ENCODE assay signal across 20 cellular contexts in the genomic region with DNA sequence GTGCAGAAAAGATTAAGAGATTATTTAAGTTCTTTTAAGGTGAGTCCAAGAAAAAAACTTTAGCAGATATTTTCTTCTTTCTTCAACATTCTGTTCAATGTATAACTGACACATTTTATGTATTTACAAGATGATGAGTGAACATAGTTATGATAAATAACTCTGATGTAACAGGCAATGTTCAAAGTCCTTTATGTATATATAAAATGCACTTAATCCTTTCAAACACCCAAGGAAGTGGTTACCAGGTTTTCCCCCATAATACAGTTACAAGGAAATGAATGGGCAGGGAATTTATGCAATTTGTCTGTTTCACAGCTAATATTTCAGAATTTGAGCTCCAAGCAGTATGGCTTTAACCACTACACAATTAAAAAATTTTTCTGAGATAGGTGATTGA. TPM values are rescaled to one million over a fixed set of nuclear protein-coding genes. Genes with fewer than 3 reads are reported as not detected.
DNase-seq lines count a peak whose midpoint lies in the region; ATAC-seq, FAIRE-seq and TF ChIP-seq lines count a peak whose summit lies in the region.
"Had no signal": no experiment of that assay in that cellular context is flagged by ENCODE, and none has a peak within 500 bp of the region (broad histone marks: within the 10 kb centered on the region; RNA-seq: fewer than 3 reads in every experiment).

No MANE protein-coding gene starts in this region.

- H3K79me2 ChIP-seq in DND-41 (ENCODE audit: insufficient read depth, low read length) = no peaks in the 10 kb centered on the region

- CTCF ChIA-PET in A549 (lab: Yijun Ruan, JAX) = interaction anchor here (1.0 to 1.3 kb wide), 2 partner anchors 8 to 32 kb away, joined by 3 read pairs; a partner anchor contains a TSS

- H3K36me3 ChIP-seq in DND-41 (ENCODE audit: insufficient read depth, low read length) = no peaks in the 10 kb centered on the region
- no peaks in the 10 kb centered on the region; the same call in 1 of the 2 replicates for H3K36me3 ChIP-seq in RWPE2 (ENCODE audit: low read depth)
- H3K36me3 ChIP-seq in ovary = no peaks in the 10 kb centered on the region
- H3K36me3 ChIP-seq: BE2C had no signal

- TF ChIP-seq POLR2A in A549 (IDR thresholded peaks at IDR 0.05; ENCODE audit: low read length) (no peak), ovary (IDR thresholded peaks at IDR 0.05) (no peak)

- H3K27ac ChIP-seq in A549 (peak overlapping the region; percentile 41 to 49; a peak in 3 of 6 replicates), DND-41 (ENCODE audit: low read length) (no peak overlapping the region), RWPE2 (ENCODE audit: poor library complexity, severe bottlenecking) (peak overlapping the region; percentile 90), ovary (no peak overlapping the region)
- H3K27ac ChIP-seq: 22Rv1 had no signal

- TF ChIP-seq CTCF in A549 (IDR thresholded peaks at IDR 0.05) (no peak), DND-41 (IDR thresholded peaks at IDR 0.05; ENCODE audit: borderline replicate concordance, extremely low read depth, low read length, poor library complexity, severe bottlenecking) (no peak), RWPE2 (IDR thresholded peaks at IDR 0.05; ENCODE audit: poor library complexity, severe bottlenecking) (no peak), ovary (IDR thresholded peaks at IDR 0.05) (no peak)

- H3K4me1 ChIP-seq in A549 (peaks cover 53% of the 10 kb centered on the region), DND-41 (ENCODE audit: insufficient read depth, low read length) (peaks cover 10% of the 10 kb centered on the region), RWPE2 (ENCODE audit: insufficient read depth, poor library complexity, severe bottlenecking) (peaks cover 43% of the 10 kb centered on the region), ovary (ENCODE audit: insufficient read depth) (no peaks in the 10 kb centered on the region)
- H3K4me1 ChIP-seq: BE2C had no signal

- TF ChIP-seq EP300 in A549 (IDR thresholded peaks at IDR 0.05) (no peak), ovary (IDR thresholded peaks at IDR 0.05) (no peak)

- peaks cover 10% of the 10 kb centered on the region; the same call in 1 of the 3 replicates for H3K9me3 ChIP-seq in A549
- H3K9me3 ChIP-seq in DND-41 (ENCODE audit: insufficient read depth, low read length, severe bottlenecking) = no peaks in the 10 kb centered on the region
- H3K9me3 ChIP-seq in RWPE2 (ENCODE audit: severe bottlenecking) = peaks cover 2% of the 10 kb centered on the region
- H3K9me3 ChIP-seq in ovary = no peaks in the 10 kb centered on the region
- H3K9me3 ChIP-seq: BE2C had no signal

- intact Hi-C loops in left colon (cut with DNase I, micrococcal nuclease) = no loop called here
- intact Hi-C loops in ovary (cut with DNase I) = no loop called here

- H3K4me3 ChIP-seq in A549 = no peak overlapping the region
- no peak overlapping the region for H3K4me3 ChIP-seq in DND-41 (ENCODE audit: low read depth in 1 of 2, low read length in 2 of 2)
- H3K4me3 ChIP-seq in RWPE2 (ENCODE audit: severe bottlenecking) = no peak overlapping the region
- H3K4me3 ChIP-seq in ovary = no peak overlapping the region

- H3K4me2 ChIP-seq in A549 = peak overlapping the region; percentile 40; the same call in 2 of the 3 replicates
- no peak overlapping the region for H3K4me2 ChIP-seq in DND-41 (ENCODE audit: insufficient read depth, low read length)

- no peak overlapping the region for H3K9ac ChIP-seq in DND-41 (ENCODE audit: low read depth, low read length)

- no peaks in the 10 kb centered on the region for H4K20me1 ChIP-seq in DND-41 (ENCODE audit: insufficient read depth, low read length)

- H2AFZ ChIP-seq in DND-41 (ENCODE audit: low read depth, low read length) = no peak overlapping the region

- no peak for FAIRE-seq in A549 (lab: Jason Lieb, UNC)
- FAIRE-seq: D721Med had no signal

- H3K27me3 ChIP-seq in DND-41 (ENCODE audit: insufficient read depth, low read length, poor library complexity) (no peaks in the 10 kb centered on the region), RWPE2 (ENCODE audit: insufficient read depth, poor library complexity, severe bottlenecking) (no peaks in the 10 kb centered on the region), ovary (no peaks in the 10 kb centered on the region)

- DNase-seq in A549 (ENCODE audit: low read depth in 1 of 2, low spot score in 1 of 2) (no peak), DND-41 (no peak), RWPE2 (ENCODE audit: low spot score) (no peak), left colon (no peak), ovary (no peak)
- no peak for DNase-seq in stimulated activated CD4-positive, alpha-beta T cell treated with anti-CD3 and anti-CD28 coated beads, Interleukin-1b, Interleukin-23, amount 100 ng/mL, for 48 hours
- no peak for DNase-seq in stimulated activated CD4-positive, alpha-beta T cell treated with anti-CD3 and anti-CD28 coated beads, Interleukin-2, amount 100 ng/mL, for 24 hours
- DNase-seq: BE2C; C1 segment of cervical spinal cord; CD4-positive, CD25-positive, alpha-beta regulatory T cell; CD8-positive, alpha-beta memory T cell; COR-L47; GF-D8; GOT3; H7 had no signal

- no peak for TF ChIP-seq RAD21 in A549 (conservative IDR thresholded peaks at IDR 0.05 in 1 of 2, IDR thresholded peaks at IDR 0.05 in 1 of 2)

- POLR2A ChIA-PET in A549 (lab: Yijun Ruan, JAX) = no interaction called here

- ATAC-seq in A549 (no peak), DND-41 (ENCODE audit: insufficient read depth, low read depth) (0 out of 3 replicates have a peak, but pooled peaks have one; percentile 27), RWPE2 (ENCODE audit: low read depth) (no peak), left colon (peak; percentile 54), HG02588 (IDR thresholded peaks at IDR 0.05; ENCODE audit: unreplicated experiment) (no peak)

TF ChIP-seq in A549, 52 proteins besides CTCF, POLR2A, EP300 and RAD21 (continues in another document):
- TF ChIP-seq SREBF2 (IDR thresholded peaks at IDR 0.05) = no peak
- TF ChIP-seq FOXS1 (CRISPR knock-in tag; IDR thresholded peaks at IDR 0.05) = no peak
- TF ChIP-seq ZC3H11A (IDR thresholded peaks at IDR 0.05) = no peak
- TF ChIP-seq CBX8 (IDR thresholded peaks at IDR 0.05) = no peak
- TF ChIP-seq TP53 (CRISPR knock-in tag; IDR thresholded peaks at IDR 0.05) = no peak
- TF ChIP-seq JUN (IDR thresholded peaks at IDR 0.05) = no peak
- no peak for TF ChIP-seq HEYL (CRISPR knock-in tag; IDR thresholded peaks at IDR 0.05)
- TF ChIP-seq EHF (CRISPR knock-in tag; IDR thresholded peaks at IDR 0.05) = no peak
- TF ChIP-seq, protein P1, sequence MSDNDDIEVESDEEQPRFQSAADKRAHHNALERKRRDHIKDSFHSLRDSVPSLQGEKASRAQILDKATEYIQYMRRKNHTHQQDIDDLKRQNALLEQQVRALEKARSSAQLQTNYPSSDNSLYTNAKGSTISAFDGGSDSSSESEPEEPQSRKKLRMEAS (IDR thresholded peaks at IDR 0.05) = no peak
- TF ChIP-seq SMC3 (IDR thresholded peaks at IDR 0.05) = no peak
- TF ChIP-seq, protein P2, sequence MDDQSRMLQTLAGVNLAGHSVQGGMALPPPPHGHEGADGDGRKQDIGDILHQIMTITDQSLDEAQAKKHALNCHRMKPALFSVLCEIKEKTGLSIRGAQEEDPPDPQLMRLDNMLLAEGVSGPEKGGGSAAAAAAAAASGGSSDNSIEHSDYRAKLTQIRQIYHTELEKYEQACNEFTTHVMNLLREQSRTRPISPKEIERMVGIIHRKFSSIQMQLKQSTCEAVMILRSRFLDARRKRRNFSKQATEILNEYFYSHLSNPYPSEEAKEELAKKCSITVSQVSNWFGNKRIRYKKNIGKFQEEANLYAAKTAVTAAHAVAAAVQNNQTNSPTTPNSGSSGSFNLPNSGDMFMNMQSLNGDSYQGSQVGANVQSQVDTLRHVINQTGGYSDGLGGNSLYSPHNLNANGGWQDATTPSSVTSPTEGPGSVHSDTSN (IDR thresholded peaks at IDR 0.05) = no peak

RNA-seq across cellular contexts. Expression of a gene that starts 8.2 kb away (rescaled TPM):
- polyA plus RNA-seq in A549 (2011; rRNA removed) (14.9 and 17.9 TPM in 2 replicates), A549 (2017; fragmentation: RNase III; extraction: RNeasy Plus Mini Kit Qiagen cat#74134 plus additional on column Dnase treatment) (5.1 to 5.5 TPM (median 5.2 TPM) in 3 replicates), ovary (1 to 10 TPM in 1 of 2 donors, under 1 TPM in 1; 0.72 to 1.1 TPM)
- 16.5 and 19.9 TPM in 2 replicates for polyA plus RNA-seq in A549 (2012; cell fraction: cytosol; rRNA removed)
- polyA plus RNA-seq in A549 (2012; cell fraction: nucleus; rRNA removed) = 19.9 and 29.2 TPM in 2 replicates
- polyA minus RNA-seq in A549 (2011; rRNA and poly(A)+ RNA removed) = 7.2 and 7.9 TPM in 2 replicates
- total RNA-seq in left colon (10 to 100 TPM in 1 of 2 donors, 1 to 10 TPM in 1; 3.5 to 20.8 TPM), ovary (10 to 100 TPM in 1 of 7 donors, 1 to 10 TPM in 1, under 1 TPM in 5; 0.25 to 17.5 (median 0.54) TPM)
- total RNA-seq: CD4-positive, CD25-positive, alpha-beta regulatory T cell; CD8-positive, alpha-beta memory T cell had no signal
- polyA plus RNA-seq: CD4-positive, CD25-positive, alpha-beta regulatory T cell; CD8-positive, alpha-beta memory T cell had no signal

RNA-seq across cellular contexts. Expression of a gene that starts 31.8 kb away (rescaled TPM):
- polyA plus RNA-seq in A549 (2011; rRNA removed) = 116 and 195 TPM in 2 replicates
- polyA plus RNA-seq in A549 (2012; cell fraction: cytosol; rRNA removed) = 38.0 and 38.2 TPM in 2 replicates
- 38.7 and 41.7 TPM in 2 replicates for polyA plus RNA-seq in A549 (2012; cell fraction: nucleus; rRNA removed)
- polyA plus RNA-seq in A549 (2017; fragmentation: RNase III; extraction: RNeasy Plus Mini Kit Qiagen cat#74134 plus additional on column Dnase treatment) = 107 to 127 TPM (median 120 TPM) in 3 replicates
- 24.8 and 27.2 TPM in 2 replicates for polyA minus RNA-seq in A549 (2011; rRNA and poly(A)+ RNA removed)
- total RNA-seq in left colon = under 1 TPM in 1 of 2 donors, not detected in 1; 0.55 TPM
- under 1 TPM in 3 of 7 donors, not detected in 4; 0.10 to 0.34 (median 0.12) TPM for total RNA-seq in ovary
- polyA plus RNA-seq in ovary = under 1 TPM; 0.05 to 0.27 TPM
- total RNA-seq: A673; CD8-positive, alpha-beta memory T cell; HT-29 had no signal
- polyA plus RNA-seq: CD4-positive, CD25-positive, alpha-beta regulatory T cell; CD8-positive, alpha-beta memory T cell had no signal

RNA-seq across cellular contexts. Expression of a gene that starts 42.3 kb away (rescaled TPM):
- polyA plus RNA-seq in A549 (2011; rRNA removed) (0.16 TPM in 1 of 2 replicates, not detected in the other), A549 (2017; fragmentation: RNase III; extraction: RNeasy Plus Mini Kit Qiagen cat#74134 plus additional on column Dnase treatment) (0.35 TPM in 1 of 3 replicates, not detected in the others), ovary (under 1 TPM in 1 of 2 donors, not detected in 1; 0.80 TPM)
- polyA plus RNA-seq in A549 (2012; cell fraction: cytosol; rRNA removed) = 0.11 TPM in 1 of 2 replicates, not detected in the other
- polyA plus RNA-seq in A549 (2012; cell fraction: nucleus; rRNA removed) = not detected in 2 replicates
- polyA minus RNA-seq in A549 (2011; rRNA and poly(A)+ RNA removed) = not detected in 2 replicates
- total RNA-seq in left colon (not detected), ovary (under 1 TPM in 1 of 7 donors, not detected in 6; 0.53 TPM)
- total RNA-seq: A673; CD8-positive, alpha-beta memory T cell; H7; HT-29 had no signal
- polyA plus RNA-seq: CD8-positive, alpha-beta memory T cell had no signal

RNA-seq across cellular contexts. Expression of a gene that starts 48.5 kb away (rescaled TPM):
- polyA plus RNA-seq in A549 (2011; rRNA removed) (0.81 and 1.1 TPM in 2 replicates), A549 (2017; fragmentation: RNase III; extraction: RNeasy Plus Mini Kit Qiagen cat#74134 plus additional on column Dnase treatment) (0.87 to 1.7 TPM (median 1.0 TPM) in 3 replicates), ovary (not detected)
- 0.70 and 1.4 TPM in 2 replicates for polyA plus RNA-seq in A549 (2012; cell fraction: cytosol; rRNA removed)
- polyA plus RNA-seq in A549 (2012; cell fraction: nucleus; rRNA removed) = 1.00 and 1.3 TPM in 2 replicates
- 0.83 TPM in 1 of 2 replicates, not detected in the other for polyA minus RNA-seq in A549 (2011; rRNA and poly(A)+ RNA removed)
- total RNA-seq in left colon (1 to 10 TPM in 1 of 2 donors, not detected in 1; 2.3 TPM), ovary (under 1 TPM in 1 of 7 donors, not detected in 6; 0.72 TPM)
- total RNA-seq: A673; CD8-positive, alpha-beta memory T cell; H7 had no signal
- polyA plus RNA-seq: CD4-positive, CD25-positive, alpha-beta regulatory T cell; CD8-positive, alpha-beta memory T cell had no signal

Comparison
In these comparisons a context has a peak if more than half of its experiments do, and no peak if none do; other contexts are left out.
1. ATAC-seq: peak in DND-41 (single experiment) and left colon (single experiment); none in A549 (0 of 2), RWPE2 (single experiment) and HG02588 (single experiment).
2. H3K27ac ChIP-seq: peak in A549 (2 of 2) and RWPE2 (single experiment); none in DND-41 (single experiment) and ovary (0 of 2).